8 cellular contexts compared by ENCODE assay signal in genomic region chr9:107340920-107341632, GRCh38. TPM values are rescaled to one million over a fixed set of nuclear protein-coding genes. Genes with fewer than 3 reads are reported as not detected.
DNase-seq lines count a peak whose midpoint lies in the region; ATAC-seq and TF ChIP-seq lines count a peak whose summit lies in the region.

No MANE protein-coding gene starts in this region.

- H3K9me3 Mint-ChIP-seq in central memory CD8-positive, alpha-beta T cell: no peaks in the 10 kb centered on the region

- H3K4me1 Mint-ChIP-seq in central memory CD8-positive, alpha-beta T cell: peaks cover 6% of the 10 kb centered on the region

- H3K27me3 Mint-ChIP-seq in central memory CD8-positive, alpha-beta T cell: no peaks in the 10 kb centered on the region

- ATAC-seq in GM18868 (IDR thresholded peaks at IDR 0.05; ENCODE audit: unreplicated experiment): peak; percentile 80
- peak; percentile 84 for ATAC-seq in HG03066 (IDR thresholded peaks at IDR 0.05; ENCODE audit: low read depth, unreplicated experiment)
- peak; percentile 65 for ATAC-seq in central memory CD8-positive, alpha-beta T cell (replicated peaks; ENCODE audit: extremely low read depth, poor library complexity, severe bottlenecking)
- peak; percentile 83 for ATAC-seq in left lung

- DNase-seq in AG04450 (ENCODE audit: low read depth, low spot score): peak; percentile 27
- peak; percentile 74 for DNase-seq in NCI-H2171 treated with DMSO at 0.1 percent for 48 hours (lab: John Stamatoyannopoulos, UW)
- peak; percentile 66 for DNase-seq in activated CD4-positive, alpha-beta T cell treated with anti-CD3 and anti-CD28 coated beads for 1 hour
- peak; percentile 58 to 71 for DNase-seq in central memory CD8-positive, alpha-beta T cell (ENCODE audit: low spot score in 2 of 2)
- DNase-seq in left lung: peak; percentile 80 to 95
- DNase-seq in stimulated activated CD4-positive, alpha-beta T cell treated with anti-CD3 and anti-CD28 coated beads, TNF-alpha, amount 100 ng/mL, for 1 hour (ENCODE audit: low read depth in 3 of 3, low spot score in 1 of 3): peak; percentile 63 to 82 (median 66)

- TF ChIP-seq CTCF in AG04450 (IDR thresholded peaks at IDR 0.05; ENCODE audit: low read depth, low read length) (peak; percentile 93), left lung (IDR thresholded peaks at IDR 0.05) (peak; percentile 74 to 85)

- CTCF ChIA-PET in AG04450 (lab: Charles Lee): interaction anchor here (0.5 to 4.2 kb wide), 54 partner anchors 8 to 1527 kb away, joined by 3 to 44 read pairs (median 5); partner anchors contain the start of gene RAD23B

- peaks cover 0 to 15% of the 10 kb centered on the region in 2 donors for H3K36me3 ChIP-seq in left lung

- H3K36me3 Mint-ChIP-seq in central memory CD8-positive, alpha-beta T cell (ENCODE audit: insufficient read depth): peaks cover 2% of the 10 kb centered on the region

- no peak overlapping the region for H3K4me3 Mint-ChIP-seq in central memory CD8-positive, alpha-beta T cell

- no peaks in the 10 kb centered on the region for H3K9me3 ChIP-seq in AG04450 (ENCODE audit: control insufficient read depth, insufficient read depth, low read length)
- H3K9me3 ChIP-seq in left lung: no peaks in the 10 kb centered on the region

- peak overlapping the region; percentile 2 for H3K27ac Mint-ChIP-seq in central memory CD8-positive, alpha-beta T cell (ENCODE audit: low read depth)

- POLR2A ChIA-PET in AG04450 (lab: Yijun Ruan, JAX): interaction anchor here (0.6 kb wide), 1 partner anchor 22 kb away, joined by 3 read pairs; no protein-coding TSS in a partner anchor

- H3K4me1 ChIP-seq in left lung: peaks cover 0 to 6% of the 10 kb centered on the region in 2 donors

- no peaks in the 10 kb centered on the region for H3K27me3 ChIP-seq in AG04450 (ENCODE audit: control insufficient read depth, insufficient read depth, low read length)
- no peaks in the 10 kb centered on the region for H3K27me3 ChIP-seq in left lung

- H3K27ac ChIP-seq in AG04450 (ENCODE audit: low read depth, low read length) (no peak overlapping the region), left lung (no peak overlapping the region)

- no peak overlapping the region for H3K4me3 ChIP-seq in AG04450 (ENCODE audit: low read depth, low read length)
- no peak overlapping the region for H3K4me3 ChIP-seq in left lung

- intact Hi-C loops in left lung (cut with DNase I): loop anchor here in 1 of 2 donors (10.0 kb wide), 1 partner anchor 96 kb away; no protein-coding TSS in a partner anchor

RNA-seq across cellular contexts. Expression of gene RAD23B, which starts 58.0 kb away (rescaled TPM):
- 214 and 224 TPM in 2 replicates for polyA plus RNA-seq in AG04450 (2011; rRNA removed)
- 309 and 330 TPM in 2 replicates for polyA minus RNA-seq in AG04450 (2011; rRNA and poly(A)+ RNA removed)
- 100 to 1,000 TPM; 108 to 142 TPM for total RNA-seq in left lung

Comparison
In these comparisons a context has a peak if more than half of its experiments do, and no peak if none do; other contexts are left out.
1. DNase-seq: peak in every context shown above with its lines; median percentile 88 in left lung; 74 in NCI-H2171 treated with DMSO at 0.1 percent for 48 hours; 66 in activated CD4-positive, alpha-beta T cell treated with anti-CD3 and anti-CD28 coated beads for 1 hour; 66 in stimulated activated CD4-positive, alpha-beta T cell treated with anti-CD3 and anti-CD28 coated beads, TNF-alpha, amount 100 ng/mL, for 1 hour; 64 in central memory CD8-positive, alpha-beta T cell; 27 in AG04450.